9 cellular contexts compared by ENCODE assay signal in the genomic region with DNA sequence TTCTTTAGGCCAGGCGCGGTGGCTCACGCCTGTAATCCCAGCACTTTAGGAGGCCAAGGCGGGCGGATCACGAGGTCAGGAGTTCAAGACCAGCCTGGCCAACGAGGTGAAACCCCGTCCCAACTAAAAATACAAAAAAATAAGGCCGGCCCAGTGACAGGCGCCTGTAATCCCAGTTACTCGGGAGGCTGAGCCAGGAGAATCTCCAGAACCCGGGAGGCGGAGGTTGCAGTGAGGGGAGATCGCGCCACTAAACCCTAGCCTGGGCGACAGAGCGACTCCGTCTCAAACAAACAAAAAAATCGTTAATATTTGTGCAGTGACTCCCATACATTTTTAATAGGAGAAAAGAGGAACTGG. TPM values are rescaled to one million over a fixed set of nuclear protein-coding genes. Genes with fewer than 3 reads are reported as not detected.
A peak's percentile ranks its signal among the peaks of the same experiment; 100 is the strongest.
DNase-seq lines count a peak whose midpoint lies in the region; ATAC-seq, FAIRE-seq and TF ChIP-seq lines count a peak whose summit lies in the region.
"Not testable (repeated sequence)": the region's sequence is repeated elsewhere in the genome, so short reads cannot be mapped to it uniquely, and the experiment has no call there.
"Had no signal": no experiment of that assay in that cellular context is flagged by ENCODE, and none has a peak within 500 bp of the region (broad histone marks: within the 10 kb centered on the region; RNA-seq: fewer than 3 reads in every experiment).

No MANE protein-coding gene starts in this region.

- H3K27ac ChIP-seq in HUES64 (ENCODE audit: low read depth, low read length) (peak overlapping the region; percentile 89; the same call in 1 of the 2 replicates), GM12878 (ENCODE audit: control insufficient read depth, insufficient read depth) (peak overlapping the region; percentile 90), skin epidermis (peak overlapping the region in 20 of 21 experiments; percentile 31 to 90 (median 84))

- not testable (repeated sequence) for H3K27me3 ChIP-seq in HUES64 (ENCODE audit: insufficient read depth, low read length); GM12878 (replicated peaks in 1 of 2; ENCODE audit: control insufficient read depth in 2 of 2, insufficient read depth in 2 of 2, low read length in 1 of 2)

- TF ChIP-seq CTCF in AG04449 (IDR thresholded peaks at IDR 0.05; ENCODE audit: insufficient read depth, low read length, missing control alignments); GM12878 (IDR thresholded peaks at IDR 0.05 in 2 of 3, conservative IDR thresholded peaks at IDR 0.05 in 1 of 3; ENCODE audit: control insufficient read depth in 2 of 3, extremely low read depth in 1 of 3, insufficient read depth in 1 of 3, low read depth in 3 of 3, low read length in 3 of 3); foreskin fibroblast (IDR thresholded peaks at IDR 0.05; ENCODE audit: low read depth, low read length); mesothelial cell of epicardium (IDR thresholded peaks at IDR 0.05; ENCODE audit: unreplicated experiment): not testable (repeated sequence)

- DNase-seq in AG04449 (ENCODE audit: low read depth, low spot score); T-helper 2 cell treated with Interferon-gamma antibody and Interleukin-4, amounts not matched to agents 5 μg/mL and 100 μg/mL, for 36 hours (ENCODE audit: low spot score); GM12878 (ENCODE audit: low read depth, low spot score); foreskin fibroblast; mesothelial cell of epicardium (ENCODE audit: low spot score in 2 of 2, unreplicated experiment in 2 of 2): not testable (repeated sequence)

- not testable (repeated sequence) for TF ChIP-seq POLR2A in GM12878 (IDR thresholded peaks at IDR 0.05; ENCODE audit: low read depth, low read length)

- BruUV-seq in GM12878 (replicated peaks; lab: Mats Ljungman, UMichigan), result not testable (repeated sequence)

- not testable (repeated sequence) for TF ChIP-seq RAD21 in GM12878 (IDR thresholded peaks at IDR 0.05; ENCODE audit: insufficient read depth, low read depth, low read length)

- SMC1A ChIA-PET in GM12878 (lab: Charles Lee; ENCODE audit: uncharacterized antibody, unreplicated experiment), result not testable (repeated sequence)

- RAD21 ChIA-PET in GM12878 (lab: Charles Lee; ENCODE audit: unreplicated experiment), result interaction anchor here (0.6 to 1.5 kb wide), 2 partner anchors 438 to 689 kb away, joined by 3 to 6 read pairs; a partner anchor contains a TSS

- H3K79me2 ChIP-seq in GM12878 (ENCODE audit: control insufficient read depth, insufficient read depth, low read length), result peaks cover 11% of the 10 kb centered on the region

- H3K27ac Mint-ChIP-seq in T-helper 2 cell treated with Interferon-gamma antibody and Interleukin-4, amounts not matched to agents 5 μg/mL and 100 μg/mL, for 36 hours, result peak overlapping the region; percentile 92
- H3K27ac Mint-ChIP-seq in mesothelial cell of epicardium, result peak overlapping the region; percentile 96

- ATAC-seq in GM19438 (IDR thresholded peaks at IDR 0.05; ENCODE audit: low read depth, unreplicated experiment) (peak; percentile 3), GM12878 (peak; percentile 14)

- H3K4me2 ChIP-seq in GM12878 (ENCODE audit: control insufficient read depth, insufficient read depth), result 0 out of 2 replicates have a peak overlapping the region, but pooled peaks have one; percentile 43

- intact Hi-C loops in GM12878 (cut with micrococcal nuclease; ENCODE audit: unreplicated experiment), result not testable (repeated sequence)

- H3K4me3 ChIP-seq in AG04449 (ENCODE audit: low read depth, low read length), result peak overlapping the region; percentile 88
- H3K4me3 ChIP-seq in HUES64 (ENCODE audit: low read length), result peak overlapping the region; percentile 94
- peak overlapping the region; percentile 84 for H3K4me3 ChIP-seq in GM12878
- H3K4me3 ChIP-seq in foreskin fibroblast (ENCODE audit: low read depth in 1 of 2, low read length in 2 of 2), result peak overlapping the region; percentile 61 to 95
- peak overlapping the region; percentile 59 to 88 (median 75) for H3K4me3 ChIP-seq in skin epidermis

- H3K9me3 ChIP-seq in HUES64 (ENCODE audit: insufficient read depth, low read depth, low read length), result not testable (repeated sequence)
- peaks cover 17% of the 10 kb centered on the region; the same call in 2 of the 3 replicates for H3K9me3 ChIP-seq in GM12878 (replicated peaks; ENCODE audit: control insufficient read depth, insufficient read depth, low read length)

- not testable (repeated sequence) for FAIRE-seq in GM12878 (lab: Jason Lieb, UNC)

- peaks cover 40% of the 10 kb centered on the region for H3K36me3 ChIP-seq in HUES64 (ENCODE audit: insufficient read depth, low read length)
- peaks cover 0 to 14% of the 10 kb centered on the region in 2 experiments; a peak in 2 of 4 replicates for H3K36me3 ChIP-seq in GM12878 (ENCODE audit: control insufficient read depth in 2 of 2, insufficient read depth in 2 of 2, low read length in 1 of 2)

- H3K27me3 Mint-ChIP-seq in T-helper 2 cell treated with Interferon-gamma antibody and Interleukin-4, amounts not matched to agents 5 μg/mL and 100 μg/mL, for 36 hours (ENCODE audit: low read depth); mesothelial cell of epicardium (ENCODE audit: low read depth): not testable (repeated sequence)

- TF ChIP-seq EP300 in GM12878 (IDR thresholded peaks at IDR 0.05; ENCODE audit: borderline replicate concordance in 1 of 2, control insufficient read depth in 1 of 2, low read depth in 2 of 2, low read length in 2 of 2), result not testable (repeated sequence)

- H3K4me1 ChIP-seq in HUES64 (ENCODE audit: insufficient read depth, low read length); GM12878 (ENCODE audit: control insufficient read depth, insufficient read depth, low read length): not testable (repeated sequence)

- not testable (repeated sequence) for H3K4me1 Mint-ChIP-seq in T-helper 2 cell treated with Interferon-gamma antibody and Interleukin-4, amounts not matched to agents 5 μg/mL and 100 μg/mL, for 36 hours (ENCODE audit: low read depth)
- H3K4me1 Mint-ChIP-seq in mesothelial cell of epicardium, result peaks cover 17% of the 10 kb centered on the region

- POLR2A ChIA-PET in AG04449 (lab: Yijun Ruan, JAX), result interaction anchor here (1.2 kb wide), 2 partner anchors 70 to 1714 kb away, joined by 5 read pairs; a partner anchor contains a TSS
- POLR2A ChIA-PET in GM12878 (lab: Charles Lee), result not testable (repeated sequence)

- CTCF ChIA-PET in AG04449 (lab: Yijun Ruan, JAX); GM12878 (lab: Yijun Ruan, JAX): not testable (repeated sequence)

- peak overlapping the region; percentile 98 for H3K9ac ChIP-seq in HUES64 (ENCODE audit: low read depth, low read length)
- peak overlapping the region; percentile 91 for H3K9ac ChIP-seq in GM12878 (ENCODE audit: control insufficient read depth, insufficient read depth, low read length)

- H3K36me3 Mint-ChIP-seq in T-helper 2 cell treated with Interferon-gamma antibody and Interleukin-4, amounts not matched to agents 5 μg/mL and 100 μg/mL, for 36 hours (ENCODE audit: low read depth), result peaks cover 55% of the 10 kb centered on the region
- H3K36me3 Mint-ChIP-seq in mesothelial cell of epicardium, result peaks cover 30% of the 10 kb centered on the region

- H3K9me3 Mint-ChIP-seq in T-helper 2 cell treated with Interferon-gamma antibody and Interleukin-4, amounts not matched to agents 5 μg/mL and 100 μg/mL, for 36 hours, result peaks cover 40% of the 10 kb centered on the region
- not testable (repeated sequence) for H3K9me3 Mint-ChIP-seq in mesothelial cell of epicardium

- WGBS in HUES64, result 5% methylated on average over 19 of the region's 19 CpGs
- 1% methylated on average over 17 of the region's 19 CpGs for WGBS in GM12878 (ENCODE audit: insufficient coverage, insufficient replicate concordance, low lambda C conversion rate, missing lambda C conversion rate)

- in situ Hi-C loops in GM12878 (cut with MboI), result loop anchor here (10.0 kb wide), 1 partner anchor 1918 kb away; a partner anchor contains a TSS

- peak overlapping the region; percentile 86 for H2AFZ ChIP-seq in GM12878 (ENCODE audit: control insufficient read depth, low read depth, low read length)

- not testable (repeated sequence) for H4K20me1 ChIP-seq in GM12878 (ENCODE audit: control insufficient read depth, insufficient read depth)

- peak overlapping the region; percentile 98 for H3K4me3 Mint-ChIP-seq in T-helper 2 cell treated with Interferon-gamma antibody and Interleukin-4, amounts not matched to agents 5 μg/mL and 100 μg/mL, for 36 hours
- H3K4me3 Mint-ChIP-seq in mesothelial cell of epicardium, result peak overlapping the region; percentile 92

TF ChIP-seq in GM12878, 131 proteins besides CTCF, POLR2A, EP300 and RAD21:
- 0 out of 2 replicates have a peak, but pooled peaks have one; percentile 19 for TF ChIP-seq MTA2 (IDR thresholded peaks at IDR 0.05; ENCODE audit: low read depth)
- 0 out of 2 replicates have a peak, but pooled peaks have one; percentile 19 for TF ChIP-seq NR2F1 (conservative IDR thresholded peaks at IDR 0.05)
TF ChIP-seq in GM12878: peak in this region for 2; not testable (repeated sequence) for 129.

RNA-seq across cellular contexts. Expression of a gene that starts 0.7 kb away (rescaled TPM):
- 9.4 TPM for polyA plus RNA-seq in HUES64 (2013, experiment 1 of 2)
- 9.1 TPM for polyA plus RNA-seq in HUES64 (2013, experiment 2 of 2)
- total RNA-seq in GM12878 (2013; cell fraction: nucleolus; rRNA removed), result 51.1 and 61.4 TPM in 2 replicates
- total RNA-seq in GM12878 (2014; rRNA removed) (8.9 and 11.8 TPM in 2 replicates), GM12878 (2014; rRNA removed; fragmentation: Illumina TruSeq; extraction: Trizol) (15.9 and 18.2 TPM in 2 replicates), GM12878 (2021) (14.6 and 15.4 TPM in 2 replicates), mesothelial cell of epicardium (20.1 to 21.2 TPM (median 21.2 TPM) in 3 replicates)
- polyA plus RNA-seq in GM12878 (2011; ENCODE audit: low read depth), result 3.6 TPM
- polyA plus RNA-seq in GM12878 (2011; rRNA removed) (14.1 and 22.8 TPM in 2 replicates), GM12878 (2014; fragmentation: Illumina TruSeq; extraction: Trizol) (14.7 and 20.7 TPM in 2 replicates), GM12878 (2014; fragmentation: Nextera tagmentation; extraction: Ambion mirVana) (1 to 10 TPM; 3.0 to 3.4 TPM), GM12878 (2014; rRNA removed) (5.7 and 7.0 TPM in 2 replicates), GM12878 (2016; fragmentation: Nextera tagmentation; extraction: Ambion mirVana) (1 to 10 TPM; 9.0 to 9.9 TPM)
- polyA plus RNA-seq in GM12878 (2011; cell fraction: cytosol; rRNA removed), result 4.7 and 5.1 TPM in 2 replicates
- polyA plus RNA-seq in GM12878 (2011; cell fraction: nucleus; rRNA removed), result 7.2 and 7.7 TPM in 2 replicates
- 3.8 and 3.9 TPM in 2 replicates for polyA plus RNA-seq in GM12878 (2012)
- 11.5 and 18.3 TPM in 2 replicates for polyA minus RNA-seq in GM12878 (2011; rRNA and poly(A)+ RNA removed)
- polyA minus RNA-seq in GM12878 (2011; cell fraction: cytosol; rRNA and poly(A)+ RNA removed), result 6.3 and 8.2 TPM in 2 replicates
- polyA minus RNA-seq in GM12878 (2011; cell fraction: nucleus; rRNA and poly(A)+ RNA removed), result 5.9 and 13.2 TPM in 2 replicates
- polyA plus RNA-seq: A549 had no signal
